9 cellular contexts compared by ENCODE assay signal in the genomic region with DNA sequence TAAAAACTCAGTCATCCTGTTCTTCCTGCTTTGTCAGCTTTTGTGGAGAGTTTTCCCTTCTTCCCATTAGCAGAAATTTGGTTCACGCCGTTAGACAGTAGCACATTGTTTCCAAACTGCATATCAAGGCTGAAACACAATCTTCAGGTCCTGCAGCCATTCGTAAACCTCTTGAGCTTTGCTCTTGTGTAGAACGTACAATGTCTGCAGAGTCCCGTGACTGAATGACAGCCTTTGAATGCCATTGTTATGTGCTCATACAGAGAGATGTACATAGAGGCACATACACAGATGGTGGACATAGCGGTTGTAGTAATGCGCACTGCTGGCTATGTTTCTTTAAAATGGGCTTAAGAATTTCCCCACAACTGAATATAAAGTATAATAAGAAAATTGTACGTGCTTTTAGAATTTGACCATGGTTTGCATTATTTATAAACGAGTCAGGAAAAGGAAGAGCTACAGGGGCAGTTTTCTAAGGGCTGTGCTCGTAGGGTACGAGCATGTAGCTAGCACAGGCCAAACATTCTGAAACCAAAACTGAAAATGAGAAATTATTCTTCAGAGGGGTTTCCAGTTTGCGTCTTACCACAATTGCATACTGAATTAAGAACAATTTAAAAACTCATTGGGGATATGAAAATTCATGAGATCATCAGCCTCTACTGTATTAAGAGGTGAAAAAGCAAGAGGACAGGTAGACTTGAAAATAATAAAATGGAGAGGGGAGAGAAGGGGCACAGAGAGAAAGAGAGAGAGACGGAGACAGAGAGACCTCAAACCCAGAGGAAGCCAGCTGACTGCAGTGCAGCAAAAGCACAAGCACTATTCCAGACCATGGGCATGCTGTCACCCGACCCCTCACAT.
DNase-seq lines count a peak whose midpoint lies in the region; ATAC-seq and TF ChIP-seq lines count a peak whose summit lies in the region.
"Had no signal": no experiment of that assay in that cellular context is flagged by ENCODE, and none has a peak within 500 bp of the region (broad histone marks: within the 10 kb centered on the region; RNA-seq: fewer than 3 reads in every experiment).

No MANE protein-coding gene starts in this region.

- no peaks in the 10 kb centered on the region for H3K36me3 ChIP-seq in OCI-LY3 (replicated peaks; ENCODE audit: low read depth, low read length)

- peak overlapping the region; percentile 21; the same call in 1 of the 2 replicates for H3K9ac ChIP-seq in OCI-LY3 (ENCODE audit: low read length)

- peaks cover 3% of the 10 kb centered on the region for H3K27me3 Mint-ChIP-seq in activated naive CD8-positive, alpha-beta T cell
- H3K27me3 Mint-ChIP-seq in activated naive CD8-positive, alpha-beta T cell treated with anti-CD3 and anti-CD28 coated beads for 36 hours: no peaks in the 10 kb centered on the region
- H3K27me3 Mint-ChIP-seq in stimulated activated naive B cell treated with anti-CD40 and anti-IgM and Interleukin-4, amounts not matched to agents 10 μg/mL and 1 μg/mL and 100 μg/mL, for 72 hours: peaks cover 0 to 9% of the 10 kb centered on the region in 2 donors

- no peaks in the 10 kb centered on the region for H3K79me2 ChIP-seq in OCI-LY3 (ENCODE audit: low read length)

- H3K4me3 ChIP-seq in OCI-LY3 (ENCODE audit: low read length): peak overlapping the region; percentile 74

- no peaks in the 10 kb centered on the region for H3K9me3 ChIP-seq in OCI-LY3 (ENCODE audit: insufficient read depth, low read length)

- peak overlapping the region; percentile 35; the same call in 1 of the 2 replicates for H2AFZ ChIP-seq in OCI-LY3 (ENCODE audit: low read depth, low read length)

- no peaks in the 10 kb centered on the region for H3K9me3 Mint-ChIP-seq in activated naive CD8-positive, alpha-beta T cell (ENCODE audit: low read depth)
- H3K9me3 Mint-ChIP-seq in activated naive CD8-positive, alpha-beta T cell treated with anti-CD3 and anti-CD28 coated beads for 36 hours: no peaks in the 10 kb centered on the region
- no peaks in the 10 kb centered on the region for H3K9me3 Mint-ChIP-seq in stimulated activated naive B cell treated with anti-CD40 and anti-IgM and Interleukin-4, amounts not matched to agents 10 μg/mL and 1 μg/mL and 100 μg/mL, for 72 hours

- no peaks in the 10 kb centered on the region for H3K36me3 Mint-ChIP-seq in activated naive CD8-positive, alpha-beta T cell
- H3K36me3 Mint-ChIP-seq in activated naive CD8-positive, alpha-beta T cell treated with anti-CD3 and anti-CD28 coated beads for 36 hours: no peaks in the 10 kb centered on the region
- H3K36me3 Mint-ChIP-seq in stimulated activated naive B cell treated with anti-CD40 and anti-IgM and Interleukin-4, amounts not matched to agents 10 μg/mL and 1 μg/mL and 100 μg/mL, for 72 hours: no peaks in the 10 kb centered on the region

- peaks cover 38% of the 10 kb centered on the region for H3K27me3 ChIP-seq in OCI-LY3 (ENCODE audit: low read depth, low read length)

- no peaks in the 10 kb centered on the region for H3K4me1 Mint-ChIP-seq in activated naive CD8-positive, alpha-beta T cell (ENCODE audit: low read depth)
- H3K4me1 Mint-ChIP-seq in activated naive CD8-positive, alpha-beta T cell treated with anti-CD3 and anti-CD28 coated beads for 36 hours: no peaks in the 10 kb centered on the region
- no peaks in the 10 kb centered on the region for H3K4me1 Mint-ChIP-seq in stimulated activated naive B cell treated with anti-CD40 and anti-IgM and Interleukin-4, amounts not matched to agents 10 μg/mL and 1 μg/mL and 100 μg/mL, for 72 hours

- ATAC-seq in HG02798 (IDR thresholded peaks at IDR 0.05; ENCODE audit: poor library complexity, unreplicated experiment): peak; percentile 89
- peak in 1 of 2 donors; percentile 38 for ATAC-seq in stimulated activated naive B cell treated with anti-CD40 and anti-IgM and Interleukin-4, amounts not matched to agents 10 μg/mL and 1 μg/mL and 100 μg/mL, for 72 hours (replicated peaks)

- H3K4me3 Mint-ChIP-seq in activated naive CD8-positive, alpha-beta T cell: peak overlapping the region; percentile 18
- no peak overlapping the region for H3K4me3 Mint-ChIP-seq in activated naive CD8-positive, alpha-beta T cell treated with anti-CD3 and anti-CD28 coated beads for 36 hours
- no peak overlapping the region for H3K4me3 Mint-ChIP-seq in stimulated activated naive B cell treated with anti-CD40 and anti-IgM and Interleukin-4, amounts not matched to agents 10 μg/mL and 1 μg/mL and 100 μg/mL, for 72 hours

- no peaks in the 10 kb centered on the region for H4K20me1 ChIP-seq in OCI-LY3 (ENCODE audit: insufficient read depth, low read length)

- H3K4me1 ChIP-seq in OCI-LY3 (ENCODE audit: low read length): peaks cover 15% of the 10 kb centered on the region

- peak overlapping the region; percentile 91 for H3K4me2 ChIP-seq in OCI-LY3 (ENCODE audit: low read length)

- no peak for DNase-seq in activated naive CD8-positive, alpha-beta T cell treated with anti-CD3 and anti-CD28 coated beads for 36 hours
- DNase-seq in stimulated activated naive B cell treated with anti-CD40 and anti-IgM and Interleukin-4, amounts not matched to agents 10 μg/mL and 1 μg/mL and 100 μg/mL, for 72 hours: no peak
- DNase-seq in SW480 (ENCODE audit: low spot score) (no peak), SW 1271 (lab: John Stamatoyannopoulos, UW) (no peak), HT-29 (ENCODE audit: low spot score) (no peak)
- DNase-seq: NCI-H524 treated with DMSO at 0.1 percent for 48 hours had no signal

- TF ChIP-seq CTCF in OCI-LY3 (IDR thresholded peaks at IDR 0.05; ENCODE audit: low read depth, low read length): no peak

- no peak overlapping the region for H3K27ac Mint-ChIP-seq in activated naive CD8-positive, alpha-beta T cell
- H3K27ac Mint-ChIP-seq in activated naive CD8-positive, alpha-beta T cell treated with anti-CD3 and anti-CD28 coated beads for 36 hours: no peak overlapping the region
- peak overlapping the region; percentile 44 for H3K27ac Mint-ChIP-seq in stimulated activated naive B cell treated with anti-CD40 and anti-IgM and Interleukin-4, amounts not matched to agents 10 μg/mL and 1 μg/mL and 100 μg/mL, for 72 hours

- no peak overlapping the region for H3K27ac ChIP-seq in OCI-LY3 (ENCODE audit: low read length)
